Comparison of ENCODE assay signal across 4 cellular contexts in the genomic region with DNA sequence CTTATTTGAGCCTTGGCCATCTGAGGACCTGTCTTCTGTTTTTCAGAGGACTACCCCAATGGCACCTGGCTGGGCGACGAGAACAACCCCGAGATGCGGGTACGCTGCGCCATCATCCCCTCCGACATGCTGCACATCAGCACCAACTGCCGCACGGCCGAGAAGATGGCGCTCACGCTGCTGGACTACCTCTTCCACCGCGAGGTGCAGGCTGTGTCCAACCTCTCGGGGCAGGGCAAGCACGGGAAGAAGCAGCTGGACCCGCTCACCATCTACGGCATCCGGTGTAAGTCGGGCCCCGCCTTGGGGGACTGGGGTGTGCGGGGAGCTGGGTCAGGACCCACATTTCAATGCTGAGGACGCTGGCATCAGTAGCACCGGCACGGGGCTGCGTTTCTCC.
DNase-seq lines count a peak whose midpoint lies in the region; FAIRE-seq and TF ChIP-seq lines count a peak whose summit lies in the region.
"Not testable (repeated sequence)": the region's sequence is repeated elsewhere in the genome, so short reads cannot be mapped to it uniquely, and the experiment has no call there.

No MANE protein-coding gene starts in this region.

- H3K4me3 ChIP-seq in Peyer's patch; bronchial epithelial cell (ENCODE audit: low read depth, low read length): not testable (repeated sequence)

- not testable (repeated sequence) for H3K27ac ChIP-seq in Peyer's patch

- FAIRE-seq in bronchial epithelial cell (lab: Jason Lieb, UNC) = peak; percentile 52

- not testable (repeated sequence) for TF ChIP-seq CTCF in Peyer's patch (IDR thresholded peaks at IDR 0.05); bronchial epithelial cell (IDR thresholded peaks at IDR 0.05; ENCODE audit: insufficient read depth, low read length, severe bottlenecking)

- H3K9me3 ChIP-seq in Peyer's patch = not testable (repeated sequence)

- not testable (repeated sequence) for TF ChIP-seq POLR2A in Peyer's patch (IDR thresholded peaks at IDR 0.05)

- DNase-seq in Peyer's patch = peak in 2 of 3 donors; percentile 40 to 41
- not testable (repeated sequence) for DNase-seq in bronchial epithelial cell (ENCODE audit: low read depth)
- peak; percentile 73 for DNase-seq in cardiac septum (ENCODE audit: low spot score)
- DNase-seq in posterior vena cava (ENCODE audit: low spot score) = peak; percentile 68

- intact Hi-C loops in cardiac septum (cut with DNase I); posterior vena cava (cut with DNase I): not testable (repeated sequence)

- H3K36me3 ChIP-seq in Peyer's patch = peaks cover 0 to 15% (median 0%) of the 10 kb centered on the region in 3 donors
- H3K36me3 ChIP-seq in bronchial epithelial cell (ENCODE audit: control insufficient read depth, insufficient read depth, low read length) = not testable (repeated sequence)

- peaks cover 0 to 14% (median 0%) of the 10 kb centered on the region in 4 donors for H3K4me1 ChIP-seq in Peyer's patch

- H3K27me3 ChIP-seq in Peyer's patch; bronchial epithelial cell (ENCODE audit: control insufficient read depth, insufficient read depth, low read length): not testable (repeated sequence)
